8 cellular contexts compared by ENCODE assay signal in the genomic region with DNA sequence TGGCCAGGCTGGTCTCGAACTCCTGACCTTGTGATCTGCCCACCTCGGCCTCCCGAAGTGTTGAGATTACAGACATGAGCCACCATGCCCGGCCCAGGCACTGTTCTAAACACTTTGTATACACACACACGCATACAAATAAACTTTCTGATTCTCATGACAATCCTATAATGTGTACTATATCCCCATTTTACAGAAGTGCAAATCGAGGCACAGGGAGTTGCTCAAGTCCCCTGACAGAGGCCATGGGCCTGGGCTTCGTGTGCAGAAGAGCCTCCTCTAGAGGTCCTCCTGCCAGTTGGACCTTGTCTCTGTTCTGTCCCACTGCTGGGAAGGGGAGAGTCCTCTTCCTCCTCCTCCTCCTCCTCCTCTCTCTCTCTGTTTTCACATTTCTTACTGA. TPM values are rescaled to one million over a fixed set of nuclear protein-coding genes. Genes with fewer than 3 reads are reported as not detected.
"Had no signal": no experiment of that assay in that cellular context is flagged by ENCODE, and none has a peak within 500 bp of the region (broad histone marks: within the 10 kb centered on the region; RNA-seq: fewer than 3 reads in every experiment).

No MANE protein-coding gene starts in this region.

- H3K27ac Mint-ChIP-seq: IgD-negative memory B cell had no signal

- H3K9ac ChIP-seq: KMS-11 had no signal

- FAIRE-seq: HTR-8/SVneo had no signal

- H3K27ac ChIP-seq: HL-60, KMS-11 had no signal

- H3K4me3 Mint-ChIP-seq: IgD-negative memory B cell had no signal

- H3K36me3 Mint-ChIP-seq: IgD-negative memory B cell had no signal

- DNase-seq: IMR-90, Karpas-422, KBM-7, KG1 had no signal

- H3K4me2 ChIP-seq: KMS-11 had no signal

RNA-seq across cellular contexts. Expression of a gene that starts 9.9 kb away (rescaled TPM):
- polyA plus RNA-seq: IgD-negative memory B cell had no signal
